14 cellular contexts compared by ENCODE assay signal in genomic region chr7:123839106-123839505, GRCh38. TPM values are rescaled to one million over a fixed set of nuclear protein-coding genes. Genes with fewer than 3 reads are reported as not detected.
DNase-seq lines count a peak whose midpoint lies in the region; ATAC-seq, FAIRE-seq and TF ChIP-seq lines count a peak whose summit lies in the region.
"Not testable (repeated sequence)": the region's sequence is repeated elsewhere in the genome, so short reads cannot be mapped to it uniquely, and the experiment has no call there.
"Had no signal": no experiment of that assay in that cellular context is flagged by ENCODE, and none has a peak within 500 bp of the region (broad histone marks: within the 10 kb centered on the region; RNA-seq: fewer than 3 reads in every experiment).

No MANE protein-coding gene starts in this region.

- H3K27ac Mint-ChIP-seq in neural progenitor cell = not testable (repeated sequence)

- not testable (repeated sequence) for H3F3A ChIP-seq in neural progenitor cell (ENCODE audit: low read depth)

- 4% methylated on average over 2 of the region's 2 CpGs for WGBS in K562 (ENCODE audit: insufficient coverage, low coverage, missing lambda C conversion rate)

- not testable (repeated sequence) for H3K79me2 ChIP-seq in K562 (ENCODE audit: control insufficient read depth, insufficient read depth, low read length); neural progenitor cell (ENCODE audit: low read depth)

- not testable (repeated sequence) for H3K27me3 ChIP-seq in K562 (ENCODE audit: control insufficient read depth in 2 of 2, insufficient read depth in 2 of 2, low read length in 2 of 2); neural progenitor cell

- BruUV-seq in K562 (replicated peaks; lab: Mats Ljungman, UMichigan) = not testable (repeated sequence)

- not testable (repeated sequence) for ATAC-seq in K562

- not testable (repeated sequence) for TF ChIP-seq RAD21 in K562 (CRISPR knock-in tag; conservative IDR thresholded peaks at IDR 0.05 in 1 of 2, IDR thresholded peaks at IDR 0.05 in 1 of 2)

- H3K9me1 ChIP-seq in K562 (ENCODE audit: control insufficient read depth, insufficient read depth, low read length) = not testable (repeated sequence)

- H3K4me3 ChIP-seq in HEK293 (ENCODE audit: low read depth, low read length); K562; neural progenitor cell: not testable (repeated sequence)

- not testable (repeated sequence) for H3K27ac ChIP-seq in HEK293 (ENCODE audit: extremely low read depth, low read depth, low read length); K562 (ENCODE audit: extremely low read depth, low read depth, low read length); neural progenitor cell

- not testable (repeated sequence) for H3K36me3 ChIP-seq in HEK293 (ENCODE audit: control insufficient read depth in 2 of 2, insufficient read depth in 1 of 2, low read length in 2 of 2); K562 (ENCODE audit: control insufficient read depth, insufficient read depth, low read length); neural progenitor cell

- not testable (repeated sequence) for TF ChIP-seq POLR2A in K562 (conservative IDR thresholded peaks at IDR 0.05)

- FAIRE-seq in K562 (lab: Jason Lieb, UNC) = not testable (repeated sequence)

- not testable (repeated sequence) for H4K20me1 ChIP-seq in K562 (replicated peaks; ENCODE audit: control insufficient read depth, insufficient read depth, low read length); neural progenitor cell (ENCODE audit: low read depth)

- not testable (repeated sequence) for TF ChIP-seq EP300 in K562 (IDR thresholded peaks at IDR 0.05; ENCODE audit: low read length)

- POLR2A ChIA-PET in HEK293 (lab: Yijun Ruan, JAX) = not testable (repeated sequence)
- POLR2A ChIA-PET in K562 (lab: Yijun Ruan, JAX) = interaction anchor here (0.7 kb wide), 1 partner anchor 33 kb away, joined by 3 read pairs; no protein-coding TSS in a partner anchor

- CTCF ChIA-PET in HEK293 (lab: Yijun Ruan, JAX) = interaction anchor here (0.9 kb wide), 1 partner anchor 95 kb away, joined by 3 read pairs; no protein-coding TSS in a partner anchor
- CTCF ChIA-PET in K562 (lab: Yijun Ruan, JAX; ENCODE audit: low intra/inter-chr PET ratio) = not testable (repeated sequence)

- not testable (repeated sequence) for TF ChIP-seq CTCF in HEK293 (tag by site-specific recombination; IDR thresholded peaks at IDR 0.05); K562 (IDR thresholded peaks at IDR 0.05 in 2 of 3, conservative IDR thresholded peaks at IDR 0.05 in 1 of 3; ENCODE audit: insufficient read depth in 2 of 3, low read depth in 1 of 3, low read length in 3 of 3); neural progenitor cell (IDR thresholded peaks at IDR 0.05)

- not testable (repeated sequence) for H2AFZ ChIP-seq in K562 (ENCODE audit: low read depth, low read length); neural progenitor cell (replicated peaks)

- H3K9me3 ChIP-seq in HEK293 (ENCODE audit: control insufficient read depth, insufficient read depth, low read depth, low read length); K562 (replicated peaks; ENCODE audit: control insufficient read depth, insufficient read depth, low read depth, low read length); neural progenitor cell (ENCODE audit: low read depth): not testable (repeated sequence)

- H3K4me1 ChIP-seq in HEK293 (ENCODE audit: control insufficient read depth, insufficient read depth, low read length); K562 (replicated peaks in 1 of 2; ENCODE audit: control insufficient read depth in 2 of 2, insufficient read depth in 2 of 2, low read length in 2 of 2); neural progenitor cell: not testable (repeated sequence)

- H3K36me3 Mint-ChIP-seq in neural progenitor cell = not testable (repeated sequence)

- not testable (repeated sequence) for H3K4me1 Mint-ChIP-seq in neural progenitor cell

- H3K9me3 Mint-ChIP-seq in neural progenitor cell = not testable (repeated sequence)

- DNase-seq in K562 (ENCODE audit: extremely low read depth in 1 of 4, low spot score in 3 of 4); neural progenitor cell (ENCODE audit: low spot score): not testable (repeated sequence)

- intact Hi-C loops in K562 (cut with micrococcal nuclease) = not testable (repeated sequence)

- peak overlapping the region; percentile 34 for H3K4me3 Mint-ChIP-seq in neural progenitor cell

- not testable (repeated sequence) for H3K4me2 ChIP-seq in K562 (ENCODE audit: insufficient read depth, low read length); neural progenitor cell

- H3K9ac ChIP-seq in K562 (ENCODE audit: insufficient read depth in 1 of 2, low read depth in 2 of 2, low read length in 2 of 2); neural progenitor cell: not testable (repeated sequence)

- H3K27me3 Mint-ChIP-seq in neural progenitor cell (ENCODE audit: insufficient read depth, low read depth) = not testable (repeated sequence)

- in situ Hi-C loops in K562 (cut with MboI) = not testable (repeated sequence)

TF ChIP-seq in HEK293, 187 proteins besides CTCF, POLR2A, EP300 and RAD21:
- peak; percentile 84 for TF ChIP-seq ZNF146 (tag by site-specific recombination; IDR thresholded peaks at IDR 0.05)
- TF ChIP-seq ZNF280D (tag by site-specific recombination; IDR thresholded peaks at IDR 0.05) = 0 out of 2 replicates have a peak, but pooled peaks have one; percentile 50

TF ChIP-seq in K562, 482 proteins besides CTCF, POLR2A, EP300 and RAD21:
- TF ChIP-seq ZNF146 (CRISPR knock-in tag; IDR thresholded peaks at IDR 0.05; ENCODE audit: unreplicated experiment) (peak; percentile 71), RBM25 (IDR thresholded peaks at IDR 0.05; ENCODE audit: low read depth, low read length, severe bottlenecking) (peak; percentile 30)

RNA-seq across cellular contexts. Expression of gene HYAL4, which starts 5.9 kb away (rescaled TPM):
- not detected in 2 replicates for total RNA-seq in K562 (2011; cell fraction: chromatin; rRNA removed; ENCODE audit: low replicate concordance)
- total RNA-seq in K562 (2011; cell fraction: nucleolus; rRNA removed) = not detected in 2 replicates
- total RNA-seq in K562 (2011; cell fraction: nucleoplasm; rRNA removed) = not detected in 2 replicates
- total RNA-seq in K562 (2014; rRNA removed) (not detected in 2 replicates), K562 (2014; rRNA removed; fragmentation: Illumina TruSeq; extraction: Trizol) (not detected in 2 replicates), K562 (2015; rRNA removed; fragmentation: Illumina TruSeq; extraction: Trizol) (not detected in 2 replicates), K562 (2021) (not detected in 2 replicates), neural progenitor cell (ENCODE audit: low replicate concordance) (not detected in 2 replicates)
- polyA plus RNA-seq in K562 (2011; rRNA removed) (not detected in 2 replicates), K562 (2014; fragmentation: Illumina TruSeq; extraction: Trizol) (not detected in 2 replicates), K562 (2014; fragmentation: Nextera tagmentation; extraction: Ambion mirVana) (not detected), K562 (2014; rRNA removed) (not detected in 2 replicates)
- not detected in 2 replicates for polyA plus RNA-seq in K562 (2011; cell fraction: cytosol; rRNA removed)
- polyA plus RNA-seq in K562 (2011; cell fraction: nucleus; rRNA removed) = not detected in 2 replicates
- polyA plus RNA-seq in K562 (2012) = not detected in 2 replicates
- polyA minus RNA-seq in K562 (2011; rRNA and poly(A)+ RNA removed) = not detected in 2 replicates
- polyA minus RNA-seq in K562 (2011; cell fraction: cytosol; rRNA and poly(A)+ RNA removed) = not detected in 2 replicates
- not detected in 2 replicates for polyA minus RNA-seq in K562 (2011; cell fraction: nucleus; rRNA and poly(A)+ RNA removed)
- total RNA-seq: A172; A673; B cell; Calu3; CD4-positive, alpha-beta memory T cell; CD4-positive, CD25-positive, alpha-beta regulatory T cell; CD8-positive, alpha-beta memory T cell; CD8-positive, alpha-beta T cell had no signal
- polyA plus RNA-seq: AG04450; BJ; CD14-positive monocyte; CD4-positive, alpha-beta memory T cell; CD4-positive, CD25-positive, alpha-beta regulatory T cell; CD8-positive, alpha-beta memory T cell had no signal
